In the genomic region with DNA sequence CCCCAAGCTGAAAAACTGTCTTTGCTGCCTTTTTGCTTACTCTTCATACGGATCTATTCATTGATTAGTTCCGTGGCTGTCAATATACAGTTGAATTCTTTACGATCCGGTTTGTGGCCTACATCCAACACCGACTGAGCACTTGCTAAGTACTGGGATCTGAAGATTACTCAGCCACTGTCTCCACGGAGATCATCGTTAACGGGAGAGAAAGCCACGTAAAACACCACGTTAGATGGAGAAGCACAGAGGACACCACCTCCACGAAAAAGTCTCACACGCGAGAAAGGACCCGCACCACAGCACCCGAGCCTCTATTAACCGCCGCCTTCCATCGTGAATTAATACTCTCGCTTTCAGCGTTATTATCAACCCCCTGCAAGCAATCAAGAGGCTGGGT, we compare ENCODE assay signal across 1 cellular context.
TF ChIP-seq lines count a peak whose summit lies in the region.

No MANE protein-coding gene starts in this region.

TF ChIP-seq in SK-N-SH, 30 proteins besides CTCF, POLR2A, EP300 and RAD21 (continued from another document):
- no peak for TF ChIP-seq POLR2AphosphoS5 (IDR thresholded peaks at IDR 0.05; ENCODE audit: low read depth, low read length)
- no peak for TF ChIP-seq ELF1 (IDR thresholded peaks at IDR 0.05)
- no peak for TF ChIP-seq CHD2 (IDR thresholded peaks at IDR 0.05; ENCODE audit: low read length, partially characterized antibody)
- no peak for TF ChIP-seq MEF2A (IDR thresholded peaks at IDR 0.05; ENCODE audit: borderline replicate concordance, low read depth)
- no peak for TF ChIP-seq JUND (IDR thresholded peaks at IDR 0.05)
- no peak for TF ChIP-seq MXI1 (IDR thresholded peaks at IDR 0.05; ENCODE audit: low read depth, low read length)
- no peak for TF ChIP-seq USF2 (IDR thresholded peaks at IDR 0.05; ENCODE audit: borderline replicate concordance, low read depth, low read length)
- TF ChIP-seq FOXM1 (IDR thresholded peaks at IDR 0.05; ENCODE audit: low read depth) = no peak
- no peak for TF ChIP-seq ZBTB33 (IDR thresholded peaks at IDR 0.05; ENCODE audit: borderline replicate concordance, low read depth)
- TF ChIP-seq FOXJ3 (CRISPR knock-in tag; IDR thresholded peaks at IDR 0.05) = no peak
